ENCODE assay signal across 8 cellular contexts in genomic region chr9:35102465-35102768, GRCh38. TPM values are rescaled to one million over a fixed set of nuclear protein-coding genes. Genes with fewer than 3 reads are reported as not detected.
DNase-seq lines count a peak whose midpoint lies in the region; FAIRE-seq and TF ChIP-seq lines count a peak whose summit lies in the region.

No MANE protein-coding gene starts in this region.

- H3K4me3 ChIP-seq in HL-60 (replicated peaks; ENCODE audit: insufficient read depth, low read length) (peak overlapping the region; percentile 86), bronchial epithelial cell (ENCODE audit: low read depth, low read length) (peak overlapping the region; percentile 62), mesenchymal stem cell (ENCODE audit: insufficient read depth in 1 of 2, low read depth in 1 of 2, low read length in 2 of 2) (peak overlapping the region; percentile 61 to 94), vagina (peak overlapping the region; percentile 72 to 90)

- H3K4ac ChIP-seq in mesenchymal stem cell (ENCODE audit: low read depth in 1 of 2, low read length in 2 of 2), result peak overlapping the region; percentile 61 to 95

- no peaks in the 10 kb centered on the region for H3K9me3 ChIP-seq in mesenchymal stem cell (ENCODE audit: control insufficient read depth, low read length)
- H3K9me3 ChIP-seq in vagina, result no peaks in the 10 kb centered on the region

- H3K23ac ChIP-seq in mesenchymal stem cell (ENCODE audit: low read length in 2 of 2), result no peak overlapping the region

- H3K4me1 ChIP-seq in mesenchymal stem cell (ENCODE audit: control insufficient read depth, insufficient read depth, low read depth, low read length) (peaks cover 18% of the 10 kb centered on the region), vagina (peaks cover 21% of the 10 kb centered on the region)

- DNase-seq in GM03348 (ENCODE audit: low spot score) (peak; percentile 26), HL-60 (ENCODE audit: low read depth in 1 of 2, low spot score in 1 of 2) (no peak), bronchial epithelial cell (ENCODE audit: low read depth) (no peak), mesenchymal stem cell (peak; percentile 62), vagina (ENCODE audit: extremely low spot score in 2 of 2) (no peak), inferior parietal cortex (ENCODE audit: extremely low spot score) (no peak), SIG-M5 (lab: John Stamatoyannopoulos, UW) (no peak), OCI-M1 (lab: John Stamatoyannopoulos, UW) (no peak)

- no peak overlapping the region for H2BK15ac ChIP-seq in mesenchymal stem cell (ENCODE audit: low read depth, poor library complexity, severe bottlenecking)

- peak overlapping the region; percentile 99 for H3K9ac ChIP-seq in mesenchymal stem cell (ENCODE audit: low read length)

- no peak for TF ChIP-seq POLR2A in vagina (IDR thresholded peaks at IDR 0.05)

- H2BK5ac ChIP-seq in mesenchymal stem cell (ENCODE audit: low read depth, low read length, poor library complexity, severe bottlenecking), result no peak overlapping the region

- H3K27me3 ChIP-seq in HL-60 (ENCODE audit: insufficient read depth, poor library complexity, severe bottlenecking) (no peaks in the 10 kb centered on the region), bronchial epithelial cell (ENCODE audit: control insufficient read depth, insufficient read depth, low read length) (no peaks in the 10 kb centered on the region), mesenchymal stem cell (ENCODE audit: control insufficient read depth in 1 of 2, insufficient read depth in 1 of 2, low read length in 2 of 2) (no peaks in the 10 kb centered on the region), vagina (no peaks in the 10 kb centered on the region)

- H4K91ac ChIP-seq in mesenchymal stem cell (ENCODE audit: low read length), result peak overlapping the region; percentile 19

- H3K4me2 ChIP-seq in mesenchymal stem cell (ENCODE audit: low read length, poor library complexity, severe bottlenecking), result peak overlapping the region; percentile 76

- intact Hi-C loops in vagina (cut with DNase I), result no loop called here

- FAIRE-seq in bronchial epithelial cell (lab: Jason Lieb, UNC), result no peak

- H4K8ac ChIP-seq in mesenchymal stem cell (ENCODE audit: low read length), result peak overlapping the region; percentile 70

- H2BK12ac ChIP-seq in mesenchymal stem cell (ENCODE audit: low read length in 2 of 2), result no peak overlapping the region

- H3K27ac ChIP-seq in HL-60 (replicated peaks) (peak overlapping the region; percentile 90), mesenchymal stem cell (ENCODE audit: low read length, poor library complexity, severe bottlenecking) (peak overlapping the region; percentile 83), vagina (peak overlapping the region; percentile 77)

- no peak overlapping the region for H2AFZ ChIP-seq in mesenchymal stem cell (ENCODE audit: low read depth, low read length)

- no peak for TF ChIP-seq CTCF in HL-60 (IDR thresholded peaks at IDR 0.05; ENCODE audit: insufficient read depth, low read length)
- TF ChIP-seq CTCF in bronchial epithelial cell (IDR thresholded peaks at IDR 0.05; ENCODE audit: insufficient read depth, low read length, severe bottlenecking), result no peak
- TF ChIP-seq CTCF in vagina (IDR thresholded peaks at IDR 0.05), result no peak

- H3K36me3 ChIP-seq in bronchial epithelial cell (ENCODE audit: control insufficient read depth, insufficient read depth, low read length) (peaks cover 11% of the 10 kb centered on the region), mesenchymal stem cell (ENCODE audit: control insufficient read depth in 1 of 2, insufficient read depth in 2 of 2, low read depth in 1 of 2, low read length in 2 of 2) (peaks cover 56 to 68% of the 10 kb centered on the region in 2 experiments), vagina (peaks cover 0 to 45% of the 10 kb centered on the region in 2 donors)

- H3K14ac ChIP-seq in mesenchymal stem cell (ENCODE audit: low read length in 2 of 2), result no peak overlapping the region

- WGBS in mesenchymal stem cell, result 5% methylated on average over 10 of the region's 10 CpGs

- H3K18ac ChIP-seq in mesenchymal stem cell (ENCODE audit: low read depth in 1 of 2, low read length in 2 of 2), result peak overlapping the region in 1 of 2 experiments; percentile 67

- peaks cover 45% of the 10 kb centered on the region for H3K79me1 ChIP-seq in mesenchymal stem cell (replicated peaks; ENCODE audit: low read length, poor library complexity, severe bottlenecking)

- H2BK120ac ChIP-seq in mesenchymal stem cell (ENCODE audit: low read depth, low read length), result no peak overlapping the region

- no peak overlapping the region for H2AK5ac ChIP-seq in mesenchymal stem cell (ENCODE audit: low read length, severe bottlenecking)

RNA-seq across cellular contexts. Expression of gene STOML2, which starts 0.5 kb away (rescaled TPM):
- total RNA-seq in bronchial epithelial cell (165 and 248 TPM in 2 replicates), vagina (98.2 TPM)
- 95.3 TPM for polyA plus RNA-seq in mesenchymal stem cell (2013, experiment 1 of 2)
- polyA plus RNA-seq in mesenchymal stem cell (2013, experiment 2 of 2), result 89.1 TPM

RNA-seq across cellular contexts. Expression of gene PIGO, which starts 6.0 kb away (rescaled TPM):
- total RNA-seq in bronchial epithelial cell, result 22.9 and 25.3 TPM in 2 replicates
- 14.0 TPM for polyA plus RNA-seq in mesenchymal stem cell (2013, experiment 1 of 2)
- 14.1 TPM for polyA plus RNA-seq in mesenchymal stem cell (2013, experiment 2 of 2)
- total RNA-seq in vagina, result 13.3 TPM

RNA-seq across cellular contexts. Expression of gene ATOSB, which starts 13.2 kb away (rescaled TPM):
- total RNA-seq in bronchial epithelial cell (10.3 and 12.2 TPM in 2 replicates), vagina (11.5 TPM)
- polyA plus RNA-seq in mesenchymal stem cell (2013, experiment 1 of 2), result 43.5 TPM
- polyA plus RNA-seq in mesenchymal stem cell (2013, experiment 2 of 2), result 43.3 TPM

RNA-seq across cellular contexts. Expression of gene FANCG, which starts 22.7 kb away (rescaled TPM):
- total RNA-seq in bronchial epithelial cell, result 7.6 and 9.7 TPM in 2 replicates
- polyA plus RNA-seq in mesenchymal stem cell (2013, experiment 1 of 2), result 5.8 TPM
- polyA plus RNA-seq in mesenchymal stem cell (2013, experiment 2 of 2), result 6.7 TPM
- 17.2 TPM for total RNA-seq in vagina

RNA-seq across cellular contexts. Expression of gene VCP, which starts 30.0 kb away (rescaled TPM):
- total RNA-seq in bronchial epithelial cell (320 and 342 TPM in 2 replicates), vagina (130 TPM)
- polyA plus RNA-seq in mesenchymal stem cell (2013, experiment 1 of 2), result 135 TPM
- polyA plus RNA-seq in mesenchymal stem cell (2013, experiment 2 of 2), result 128 TPM

Comparison
In these comparisons a context has a peak if more than half of its experiments do, and no peak if none do; other contexts are left out.
1. DNase-seq: peak in GM03348 (single experiment) and mesenchymal stem cell (single experiment); none in HL-60 (0 of 2), bronchial epithelial cell (single experiment), vagina (0 of 2), inferior parietal cortex (single experiment), SIG-M5 (single experiment) and OCI-M1 (single experiment).
2. Peak in every context shown above with its lines, with median percentiles within 50 percentile points of each other: H3K27ac ChIP-seq and H3K4me3 ChIP-seq.